8 cellular contexts compared by ENCODE assay signal in the genomic region with DNA sequence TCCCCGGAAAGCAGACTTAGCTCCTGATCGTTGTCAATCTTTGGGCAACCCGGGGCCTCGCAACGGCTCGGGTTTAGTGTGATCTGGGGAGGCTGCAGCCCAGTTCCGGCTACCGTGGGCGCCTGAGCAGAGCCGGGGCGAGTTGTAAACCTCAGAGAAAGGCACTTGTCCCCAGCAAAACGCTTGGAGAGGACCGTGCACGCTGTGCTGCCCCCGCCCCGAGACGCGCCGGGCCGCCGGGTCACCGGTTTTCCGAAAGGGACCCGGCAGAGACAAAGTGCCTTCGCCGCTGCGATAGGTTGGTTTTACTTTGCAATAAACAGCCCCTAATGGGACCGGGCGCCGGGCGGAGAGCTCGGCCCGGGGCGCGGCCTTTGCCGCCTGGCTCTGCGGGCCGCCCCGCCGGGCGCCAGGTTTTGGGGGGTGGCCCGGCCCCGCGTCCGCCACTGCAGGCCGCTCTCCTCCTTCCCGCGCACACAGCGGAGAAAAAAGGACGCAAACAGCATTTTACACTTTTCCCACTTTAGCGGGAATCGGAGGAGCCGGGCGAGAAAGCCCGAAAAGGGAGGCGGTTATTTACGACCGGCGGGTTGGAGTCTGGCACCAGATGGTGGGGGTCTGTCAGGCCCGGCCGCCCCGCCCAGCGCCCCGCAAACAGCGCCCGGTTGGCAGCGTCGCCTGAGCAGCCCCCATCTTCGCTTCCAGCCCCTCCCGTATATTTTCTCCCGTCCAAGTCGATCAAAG.
DNase-seq lines count a peak whose midpoint lies in the region; ATAC-seq, FAIRE-seq and TF ChIP-seq lines count a peak whose summit lies in the region.

No MANE protein-coding gene starts in this region.

- H3K9ac ChIP-seq in GM12878 (ENCODE audit: control insufficient read depth, insufficient read depth, low read length) (peak overlapping the region; percentile 87), mesendoderm (ENCODE audit: low read length) (peak overlapping the region; percentile 69), subcutaneous abdominal adipose tissue (ENCODE audit: low read length in 5 of 5) (peak overlapping the region in 3 of 5 donors; percentile 33 to 62 (median 53))

- H4K8ac ChIP-seq in mesendoderm (ENCODE audit: low read depth, low read length): no peak overlapping the region

- TF ChIP-seq EP300 in GM12878 (IDR thresholded peaks at IDR 0.05; ENCODE audit: borderline replicate concordance in 1 of 2, control insufficient read depth in 1 of 2, low read depth in 2 of 2, low read length in 2 of 2): no peak

- H3K27me3 ChIP-seq in GM23338 (ENCODE audit: insufficient read depth) (peaks cover 42% of the 10 kb centered on the region), Panc1 (ENCODE audit: control insufficient read depth, insufficient read depth, low read length) (peaks cover 21% of the 10 kb centered on the region), GM12878 (replicated peaks in 1 of 2; ENCODE audit: control insufficient read depth in 2 of 2, insufficient read depth in 2 of 2, low read length in 1 of 2) (no peaks in the 10 kb centered on the region), mesendoderm (ENCODE audit: insufficient read depth, low read length, poor library complexity) (no peaks in the 10 kb centered on the region), subcutaneous abdominal adipose tissue (ENCODE audit: control insufficient read depth in 5 of 5, insufficient read depth in 4 of 5, low read length in 5 of 5) (peaks cover 12 to 48% (median 25%) of the 10 kb centered on the region in 5 donors)

- peak overlapping the region; percentile 76 for H3K4ac ChIP-seq in mesendoderm (ENCODE audit: low read depth, low read length)

- no peak overlapping the region for H2AK5ac ChIP-seq in mesendoderm (ENCODE audit: low read length)

- H3K23ac ChIP-seq in mesendoderm (ENCODE audit: low read length): no peak overlapping the region

- SMC1A ChIA-PET in GM12878 (lab: Charles Lee; ENCODE audit: uncharacterized antibody, unreplicated experiment): interaction anchor here (1.0 kb wide), 1 partner anchor 14 kb away, joined by 3 read pairs; no protein-coding TSS in a partner anchor

- peaks cover 33% of the 10 kb centered on the region for H3K4me1 Mint-ChIP-seq in GM23338

- H4K20me1 ChIP-seq in GM23338 (replicated peaks; ENCODE audit: insufficient read depth) (no peaks in the 10 kb centered on the region), GM12878 (ENCODE audit: control insufficient read depth, insufficient read depth) (no peaks in the 10 kb centered on the region)

- H4K5ac ChIP-seq in mesendoderm (ENCODE audit: low read length): no peak overlapping the region

- POLR2A ChIA-PET in Panc1 (lab: Charles Lee): no interaction called here
- POLR2A ChIA-PET in GM12878 (lab: Charles Lee): interaction anchor here (1.7 kb wide), 1 partner anchor 24 kb away, joined by 3 read pairs; no protein-coding TSS in a partner anchor

- DNase-seq in GM12891 (ENCODE audit: insufficient read length, low spot score): peak; percentile 41
- DNase-seq in GM23338 (ENCODE audit: low spot score): peak; percentile 61
- no peak for DNase-seq in Panc1 (ENCODE audit: low read depth, low spot score)
- DNase-seq in GM12878 (ENCODE audit: low read depth, low spot score): no peak
- DNase-seq in mesendoderm: peak; percentile 62
- DNase-seq in NCI-H187 (lab: John Stamatoyannopoulos, UW): no peak
- no peak for DNase-seq in NCI-H1092 (lab: John Stamatoyannopoulos, UW)

- H3K36me3 ChIP-seq in GM23338 (ENCODE audit: insufficient read depth): no peaks in the 10 kb centered on the region
- no peaks in the 10 kb centered on the region for H3K36me3 ChIP-seq in Panc1 (ENCODE audit: control insufficient read depth, insufficient read depth, low read length)
- H3K36me3 ChIP-seq in GM12878 (ENCODE audit: control insufficient read depth in 2 of 2, insufficient read depth in 2 of 2, low read length in 1 of 2): no peaks in the 10 kb centered on the region
- no peaks in the 10 kb centered on the region for H3K36me3 ChIP-seq in mesendoderm (ENCODE audit: control insufficient read depth, insufficient read depth, low read length)
- no peaks in the 10 kb centered on the region for H3K36me3 ChIP-seq in subcutaneous abdominal adipose tissue (ENCODE audit: control insufficient read depth in 5 of 5, insufficient read depth in 5 of 5, low read length in 5 of 5)

- ATAC-seq in GM23338 (peak; percentile 65), Panc1 (no peak), GM12878 (peak; percentile 80)

- TF ChIP-seq CTCF in GM23338 (conservative IDR thresholded peaks at IDR 0.05; ENCODE audit: low read depth in 2 of 2): no peak
- no peak for TF ChIP-seq CTCF in Panc1 (IDR thresholded peaks at IDR 0.05)
- TF ChIP-seq CTCF in GM12878 (IDR thresholded peaks at IDR 0.05 in 2 of 3, conservative IDR thresholded peaks at IDR 0.05 in 1 of 3; ENCODE audit: control insufficient read depth in 2 of 3, extremely low read depth in 1 of 3, insufficient read depth in 1 of 3, low read depth in 3 of 3, low read length in 3 of 3): no peak

- no peaks in the 10 kb centered on the region for H3K9me3 Mint-ChIP-seq in GM23338

- in situ Hi-C loops in Panc1 (cut with HindIII; ENCODE audit: low pct_unique_long_range_greater_than_20kb, low sequenced_read_pairs) (no loop called here), GM12878 (cut with MboI) (loop anchor here (5.0 kb wide), 1 partner anchor 638 kb away; no protein-coding TSS in a partner anchor)

- peak overlapping the region; percentile 64 for H3K18ac ChIP-seq in mesendoderm (ENCODE audit: low read length)

- TF ChIP-seq POLR2A in GM12891 (IDR thresholded peaks at IDR 0.05; ENCODE audit: low read depth, low read length): no peak
- peak; percentile 51 for TF ChIP-seq POLR2A in GM12878 (IDR thresholded peaks at IDR 0.05; ENCODE audit: low read depth, low read length)

- H3K4me2 ChIP-seq in GM23338: peak overlapping the region; percentile 89
- H3K4me2 ChIP-seq in GM12878 (ENCODE audit: control insufficient read depth, insufficient read depth): peak overlapping the region; percentile 96
- peak overlapping the region; percentile 47 for H3K4me2 ChIP-seq in mesendoderm (ENCODE audit: low read length)

- FAIRE-seq in GM12891 (lab: Jason Lieb, UNC): peak; percentile 78
- FAIRE-seq in GM12878 (lab: Jason Lieb, UNC): no peak

- H3K56ac ChIP-seq in mesendoderm (ENCODE audit: low read length): peak overlapping the region; percentile 90

- no peak overlapping the region for H3K27ac Mint-ChIP-seq in GM23338

- H3K4me3 ChIP-seq in GM23338: peak overlapping the region; percentile 70
- H3K4me3 ChIP-seq in Panc1 (ENCODE audit: low read depth in 2 of 2, low read length in 2 of 2): peak overlapping the region; percentile 20 to 29
- peak overlapping the region; percentile 71 for H3K4me3 ChIP-seq in GM12878
- peak overlapping the region; percentile 31 for H3K4me3 ChIP-seq in mesendoderm (ENCODE audit: low read length)
- H3K4me3 ChIP-seq in subcutaneous abdominal adipose tissue (ENCODE audit: low read depth in 1 of 5, low read length in 5 of 5): peak overlapping the region; percentile 61 to 67 (median 64)

- CTCF ChIA-PET in Panc1 (lab: Charles Lee) (no interaction called here), GM12878 (lab: Yijun Ruan, JAX) (interaction anchor here (1.0 to 4.4 kb wide), 9 partner anchors 9 to 636 kb away, joined by 3 to 47 read pairs (median 4); no protein-coding TSS in a partner anchor)

- H3K4me3 Mint-ChIP-seq in GM23338: peak overlapping the region; percentile 84

- no peaks in the 10 kb centered on the region for H3K79me1 ChIP-seq in mesendoderm (ENCODE audit: low read length)

- H3F3A ChIP-seq in GM23338 (replicated peaks; ENCODE audit: low read depth): 0 out of 2 replicates have a peak, but pooled peaks cover 3% of the 10 kb centered on the region

- H3K9me3 ChIP-seq in Panc1 (ENCODE audit: control insufficient read depth, insufficient read depth, low read depth, low read length) (no peaks in the 10 kb centered on the region), GM12878 (replicated peaks; ENCODE audit: control insufficient read depth, insufficient read depth, low read length) (no peaks in the 10 kb centered on the region), subcutaneous abdominal adipose tissue (ENCODE audit: control insufficient read depth in 5 of 5, low read length in 5 of 5) (no peaks in the 10 kb centered on the region)

- H2BK5ac ChIP-seq in mesendoderm (ENCODE audit: low read length): no peak overlapping the region

- peak overlapping the region; percentile 88 for H2AFZ ChIP-seq in GM23338
- peak overlapping the region; percentile 90 for H2AFZ ChIP-seq in GM12878 (ENCODE audit: control insufficient read depth, low read depth, low read length)

- no peak overlapping the region for H3K27ac ChIP-seq in GM23338 (ENCODE audit: low read depth)
- no peak overlapping the region for H3K27ac ChIP-seq in Panc1 (ENCODE audit: low read length)
- peak overlapping the region; percentile 76 for H3K27ac ChIP-seq in GM12878 (ENCODE audit: control insufficient read depth, insufficient read depth)
- H3K27ac ChIP-seq in mesendoderm (ENCODE audit: low read depth, low read length): no peak overlapping the region
- H3K27ac ChIP-seq in subcutaneous abdominal adipose tissue (ENCODE audit: low read depth, low read length): peak overlapping the region; percentile 47

- no TSS peak for BruUV-seq in Panc1 (replicated peaks; lab: Mats Ljungman, UMichigan)
- BruUV-seq in GM12878 (replicated peaks; lab: Mats Ljungman, UMichigan): TSS peak; percentile 78

- no peak for TF ChIP-seq RAD21 in GM12878 (IDR thresholded peaks at IDR 0.05; ENCODE audit: insufficient read depth, low read depth, low read length)

- H2BK120ac ChIP-seq in mesendoderm (ENCODE audit: low read depth, low read length): peak overlapping the region; percentile 2

- no peaks in the 10 kb centered on the region for H3K79me2 ChIP-seq in GM23338 (replicated peaks; ENCODE audit: insufficient read depth)
- H3K79me2 ChIP-seq in GM12878 (ENCODE audit: control insufficient read depth, insufficient read depth, low read length): no peaks in the 10 kb centered on the region
- H3K79me2 ChIP-seq in mesendoderm (ENCODE audit: control insufficient read depth, insufficient read depth, low read length): no peaks in the 10 kb centered on the region

- WGBS in GM12878 (ENCODE audit: insufficient coverage, insufficient replicate concordance, low lambda C conversion rate, missing lambda C conversion rate): 15% methylated on average over 71 of the region's 72 CpGs
- no CpG with 5 or more reads among the region's 72 CpGs for WGBS in mesendoderm (ENCODE audit: extremely low coverage, insufficient coverage, low lambda C conversion rate)

- H3K36me3 Mint-ChIP-seq in GM23338 (ENCODE audit: low read depth): no peaks in the 10 kb centered on the region

- H3K27me3 Mint-ChIP-seq in GM23338 (ENCODE audit: insufficient read depth, low read depth, poor library complexity): peaks cover 32% of the 10 kb centered on the region

- peak overlapping the region; percentile 25 for H2BK15ac ChIP-seq in mesendoderm (replicated peaks; ENCODE audit: low read depth)

- RAD21 ChIA-PET in GM12878 (lab: Charles Lee; ENCODE audit: unreplicated experiment): interaction anchor here (0.6 to 4.4 kb wide), 5 partner anchors 178 to 640 kb away, joined by 3 to 21 read pairs (median 3); no protein-coding TSS in a partner anchor

- intact Hi-C loops in Panc1 (cut with micrococcal nuclease; ENCODE audit: unreplicated experiment): no loop called here
- intact Hi-C loops in GM12878 (cut with micrococcal nuclease; ENCODE audit: unreplicated experiment): loop anchor here (5.0 kb wide), 2 partner anchors 148 to 177 kb away; no protein-coding TSS in a partner anchor

- H3K4me1 ChIP-seq in GM23338 (ENCODE audit: insufficient read depth) (peaks cover 19% of the 10 kb centered on the region), Panc1 (ENCODE audit: control insufficient read depth, insufficient read depth, low read length) (no peaks in the 10 kb centered on the region), GM12878 (ENCODE audit: control insufficient read depth, insufficient read depth, low read length) (peaks cover 18% of the 10 kb centered on the region), mesendoderm (ENCODE audit: control insufficient read depth, low read depth, low read length) (peaks cover 3% of the 10 kb centered on the region), subcutaneous abdominal adipose tissue (ENCODE audit: control insufficient read depth in 5 of 5, insufficient read depth in 5 of 5, low read length in 5 of 5) (peaks cover 0 to 18% (median 16%) of the 10 kb centered on the region in 5 donors)

- no peaks in the 10 kb centered on the region for H3K9me2 ChIP-seq in GM23338 (ENCODE audit: insufficient read depth)

Comparison
In these comparisons a context has a peak if more than half of its experiments do, and no peak if none do; other contexts are left out.
1. DNase-seq: peak in GM12891 (single experiment), GM23338 (single experiment) and mesendoderm (single experiment); none in Panc1 (single experiment), GM12878 (single experiment), NCI-H187 (0 of 2) and NCI-H1092 (single experiment).
2. H3K27ac ChIP-seq: peak in GM12878 (single experiment) and subcutaneous abdominal adipose tissue (single experiment); none in GM23338 (single experiment), Panc1 (single experiment) and mesendoderm (single experiment).
3. Peak in every context shown above with its lines, with median percentiles within 50 percentile points of each other: H3K4me2 ChIP-seq, H3K4me3 ChIP-seq and H3K9ac ChIP-seq.